22 cellular contexts compared by ENCODE assay signal in genomic region chr2:154537024-154537423, GRCh38.
"Had no signal": no experiment of that assay in that cellular context is flagged by ENCODE, and none has a peak within 500 bp of the region (broad histone marks: within the 10 kb centered on the region; RNA-seq: fewer than 3 reads in every experiment).

No MANE protein-coding gene starts in this region.

- DNase-seq: activated CD4-positive, alpha-beta T cell treated with anti-CD3 and anti-CD28 coated beads for 1 hour; activated CD4-positive, alpha-beta T cell treated with anti-CD3 and anti-CD28 coated beads, Interleukin-2, amount 50 U/mL, for 48 hours; activated naive CD4-positive, alpha-beta T cell treated with anti-CD3 and anti-CD28 coated beads, Interleukin-2, amount 10 ng/mL, durations not matched to agents 7 days and 5 days; activated T-cell treated with anti-CD3 and anti-CD28 coated beads, Interleukin-2, amount 50 U/mL, for 1 hour; dorsolateral prefrontal cortex; erythroblast; gastrocnemius medialis; heart left ventricle; left colon; nephron progenitor cell; right cardiac atrium; stimulated activated CD4-positive, alpha-beta T cell treated with anti-CD3 and anti-CD28 coated beads, Interleukin-4, amount 100 ng/mL, for 24 hours; stimulated activated naive CD4-positive, alpha-beta T cell; substantia nigra; uterus had no signal

- H3K4me1 Mint-ChIP-seq: activated naive CD4-positive, alpha-beta T cell treated with anti-CD3 and anti-CD28 coated beads, Interleukin-2, amount 10 ng/mL, durations not matched to agents 7 days and 5 days had no signal

- H3K9me3 ChIP-seq: gastrocnemius medialis, heart left ventricle, prostate gland, tibial nerve, uterus had no signal

- H3K36me3 ChIP-seq: gastrocnemius medialis, heart left ventricle, prostate gland, tibial nerve, uterus had no signal

- H3K27me3 ChIP-seq: dorsolateral prefrontal cortex, gastrocnemius medialis, heart left ventricle, tibial nerve, uterus had no signal

- H3K4me3 ChIP-seq: dorsolateral prefrontal cortex, gastrocnemius medialis, heart left ventricle, lung, prostate gland, skin epidermis, tibial nerve, uterus had no signal

- H3K4me1 ChIP-seq: gastrocnemius medialis, prostate gland, tibial nerve, uterus had no signal

- H3K36me3 Mint-ChIP-seq: activated naive CD4-positive, alpha-beta T cell treated with anti-CD3 and anti-CD28 coated beads, Interleukin-2, amount 10 ng/mL, durations not matched to agents 7 days and 5 days; mesothelial cell of epicardium had no signal

- H3K27ac ChIP-seq: dorsolateral prefrontal cortex, gastrocnemius medialis, prostate gland, skin epidermis, tibial nerve, uterus, VCaP had no signal

- H3K4me3 Mint-ChIP-seq: activated naive CD4-positive, alpha-beta T cell treated with anti-CD3 and anti-CD28 coated beads, Interleukin-2, amount 10 ng/mL, durations not matched to agents 7 days and 5 days; mesothelial cell of epicardium; nephron progenitor cell had no signal

- ATAC-seq: gastrocnemius medialis, left colon had no signal

- H3K27me3 Mint-ChIP-seq: activated naive CD4-positive, alpha-beta T cell treated with anti-CD3 and anti-CD28 coated beads, Interleukin-2, amount 10 ng/mL, durations not matched to agents 7 days and 5 days had no signal

- H3K27ac Mint-ChIP-seq: activated naive CD4-positive, alpha-beta T cell treated with anti-CD3 and anti-CD28 coated beads, Interleukin-2, amount 10 ng/mL, durations not matched to agents 7 days and 5 days; activated T-helper 2 cell treated with anti-CD3 and anti-CD28 coated beads, Interferon-gamma antibody, Interleukin-2, Interleukin-4, amounts not matched to agents 10 μg/mL and 5 μg/mL and 100 μg/mL, durations not matched to agents 14 hours and 24 hours and 36 hours; mesothelial cell of epicardium; nephron progenitor cell had no signal
